In the genomic region with DNA sequence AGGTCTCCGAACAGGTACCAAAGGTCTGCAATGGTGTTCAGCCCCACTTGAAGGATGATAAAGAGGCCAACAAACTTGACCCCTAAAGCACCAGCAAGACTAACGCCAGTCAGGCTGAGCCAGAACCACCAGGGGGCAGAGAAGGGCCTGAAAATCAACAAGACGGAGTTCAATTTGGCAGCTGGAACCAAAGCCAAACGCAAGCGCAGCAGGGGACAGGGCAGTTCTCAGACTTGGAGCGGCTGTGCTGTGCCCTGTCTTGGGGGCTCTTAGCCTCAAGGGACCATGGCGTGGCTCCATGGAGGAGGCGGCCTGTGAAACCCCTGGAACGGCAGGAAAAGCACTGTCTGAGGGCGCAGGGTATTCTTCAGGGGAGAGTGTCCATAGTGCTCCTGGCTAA, we compare ENCODE assay signal across 8 cellular contexts. TPM values are rescaled to one million over a fixed set of nuclear protein-coding genes. Genes with fewer than 3 reads are reported as not detected.
A peak's percentile ranks its signal among the peaks of the same experiment; 100 is the strongest.
DNase-seq lines count a peak whose midpoint lies in the region; ATAC-seq and TF ChIP-seq lines count a peak whose summit lies in the region.

No MANE protein-coding gene starts in this region.

- H3K4me2 ChIP-seq in OCI-LY3 (ENCODE audit: low read length) = no peak overlapping the region

- POLR2A ChIA-PET in Caco-2 (lab: Charles Lee) = interaction anchor here (1.0 kb wide), 1 partner anchor 15 kb away, joined by 11 read pairs; no protein-coding TSS in a partner anchor

- no peaks in the 10 kb centered on the region for H3K36me3 ChIP-seq in Caco-2 (ENCODE audit: control insufficient read depth, insufficient read depth, low read length)
- H3K36me3 ChIP-seq in OCI-LY3 (replicated peaks; ENCODE audit: low read depth, low read length) = no peaks in the 10 kb centered on the region

- no peak overlapping the region for H3K4me3 Mint-ChIP-seq in Caco-2 (ENCODE audit: unreplicated experiment)
- no peak overlapping the region for H3K4me3 Mint-ChIP-seq in activated T-helper 2 cell treated with anti-CD3 and anti-CD28 coated beads, Interferon-gamma antibody, Interleukin-2, Interleukin-4, amounts not matched to agents 10 μg/mL and 5 μg/mL and 100 μg/mL, durations not matched to agents 14 hours and 24 hours and 36 hours (ENCODE audit: low read depth)
- no peak overlapping the region for H3K4me3 Mint-ChIP-seq in type B pancreatic cell

- H2AFZ ChIP-seq in OCI-LY3 (ENCODE audit: low read depth, low read length) = no peak overlapping the region

- no TSS peak for BruUV-seq in Caco-2 (replicated peaks; lab: Mats Ljungman, UMichigan)

- TF ChIP-seq CTCF in Caco-2 (IDR thresholded peaks at IDR 0.05; ENCODE audit: insufficient read depth in 1 of 2, low read depth in 1 of 2, low read length in 1 of 2, severe bottlenecking in 1 of 2, unreplicated experiment in 1 of 2) (peak; percentile 84 to 90), OCI-LY3 (IDR thresholded peaks at IDR 0.05; ENCODE audit: low read depth, low read length) (peak; percentile 90), foreskin keratinocyte (conservative IDR thresholded peaks at IDR 0.05) (peak; percentile 81), type B pancreatic cell (conservative IDR thresholded peaks at IDR 0.05) (peak; percentile 86)

- CTCF ChIA-PET in Caco-2 (lab: Charles Lee) = interaction anchor here (1.0 to 5.1 kb wide), 5 partner anchors 10 to 108 kb away, joined by 3 to 66 read pairs (median 5); partner anchors contain the start of genes GSTZ1 and POMT2

- DNase-seq in Caco-2 (peak; percentile 81 to 82), foreskin keratinocyte (peak in 1 of 2 donors; percentile 44), nucleus accumbens (lab: John Stamatoyannopoulos, UW) (peak in 55 of 56 donors; percentile 18 to 94 (median 80)), type B pancreatic cell (ENCODE audit: extremely low spot score, unreplicated experiment) (no peak)
- peak; percentile 43 for DNase-seq in activated T-helper 2 cell treated with anti-CD3 and anti-CD28 coated beads, Interferon-gamma antibody, Interleukin-2, Interleukin-4, amounts not matched to agents 10 μg/mL and 5 μg/mL and 100 μg/mL, durations not matched to agents 14 hours and 24 hours and 36 hours (ENCODE audit: low spot score)

- no peak overlapping the region for H3K27ac Mint-ChIP-seq in Caco-2 (ENCODE audit: unreplicated experiment)
- H3K27ac Mint-ChIP-seq in activated T-helper 2 cell treated with anti-CD3 and anti-CD28 coated beads, Interferon-gamma antibody, Interleukin-2, Interleukin-4, amounts not matched to agents 10 μg/mL and 5 μg/mL and 100 μg/mL, durations not matched to agents 14 hours and 24 hours and 36 hours = no peak overlapping the region
- no peak overlapping the region for H3K27ac Mint-ChIP-seq in type B pancreatic cell

- H3K4me1 Mint-ChIP-seq in Caco-2 (ENCODE audit: low read depth, unreplicated experiment) (peaks cover 18% of the 10 kb centered on the region), type B pancreatic cell (ENCODE audit: unreplicated experiment) (peaks cover 6% of the 10 kb centered on the region)
- H3K4me1 Mint-ChIP-seq in activated T-helper 2 cell treated with anti-CD3 and anti-CD28 coated beads, Interferon-gamma antibody, Interleukin-2, Interleukin-4, amounts not matched to agents 10 μg/mL and 5 μg/mL and 100 μg/mL, durations not matched to agents 14 hours and 24 hours and 36 hours (ENCODE audit: low read depth) = peaks cover 25% of the 10 kb centered on the region

- no peaks in the 10 kb centered on the region for H3K79me2 ChIP-seq in OCI-LY3 (ENCODE audit: low read length)

- intact Hi-C loops in Caco-2 (cut with micrococcal nuclease; ENCODE audit: unreplicated experiment) = loop anchor here (1.0 kb wide), 2 partner anchors 15 to 250 kb away; no protein-coding TSS in a partner anchor
- intact Hi-C loops in activated T-helper 2 cell treated with anti-CD3 and anti-CD28 coated beads, Interferon-gamma antibody, Interleukin-2, Interleukin-4, amounts not matched to agents 10 μg/mL and 5 μg/mL and 100 μg/mL, durations not matched to agents 14 hours and 24 hours and 36 hours (cut with micrococcal nuclease) = loop anchor here (5.0 to 10.0 kb wide), 7 partner anchors 76 to 339 kb away; partner anchors contain the start of genes AHSA1, IRF2BPL, SAMD15 and SPTLC2

- H3K9me3 Mint-ChIP-seq in Caco-2 (ENCODE audit: unreplicated experiment) = no peaks in the 10 kb centered on the region
- no peaks in the 10 kb centered on the region for H3K9me3 Mint-ChIP-seq in activated T-helper 2 cell treated with anti-CD3 and anti-CD28 coated beads, Interferon-gamma antibody, Interleukin-2, Interleukin-4, amounts not matched to agents 10 μg/mL and 5 μg/mL and 100 μg/mL, durations not matched to agents 14 hours and 24 hours and 36 hours
- no peaks in the 10 kb centered on the region for H3K9me3 Mint-ChIP-seq in type B pancreatic cell

- no peaks in the 10 kb centered on the region for H4K20me1 ChIP-seq in OCI-LY3 (ENCODE audit: insufficient read depth, low read length)

- H3K36me3 Mint-ChIP-seq in Caco-2 (ENCODE audit: insufficient read depth, unreplicated experiment) = peaks cover 15% of the 10 kb centered on the region
- H3K36me3 Mint-ChIP-seq in activated T-helper 2 cell treated with anti-CD3 and anti-CD28 coated beads, Interferon-gamma antibody, Interleukin-2, Interleukin-4, amounts not matched to agents 10 μg/mL and 5 μg/mL and 100 μg/mL, durations not matched to agents 14 hours and 24 hours and 36 hours (ENCODE audit: low read depth) = peaks cover 6% of the 10 kb centered on the region
- H3K36me3 Mint-ChIP-seq in type B pancreatic cell = peaks cover 5% of the 10 kb centered on the region

- H3K9ac ChIP-seq in OCI-LY3 (ENCODE audit: low read length) = no peak overlapping the region

- ATAC-seq in HG02678 (IDR thresholded peaks at IDR 0.05; ENCODE audit: unreplicated experiment) (peak; percentile 59), foreskin keratinocyte (peak; percentile 15), GM21381 (IDR thresholded peaks at IDR 0.05; ENCODE audit: unreplicated experiment) (no peak)

- H3K9me3 ChIP-seq in Caco-2 = no peaks in the 10 kb centered on the region
- no peaks in the 10 kb centered on the region for H3K9me3 ChIP-seq in OCI-LY3 (ENCODE audit: insufficient read depth, low read length)

- H3K27me3 ChIP-seq in Caco-2 (replicated peaks; ENCODE audit: control insufficient read depth, insufficient read depth, low read length) (no peaks in the 10 kb centered on the region), OCI-LY3 (ENCODE audit: low read depth, low read length) (no peaks in the 10 kb centered on the region), foreskin keratinocyte (no peaks in the 10 kb centered on the region)

- H3K27ac ChIP-seq in OCI-LY3 (ENCODE audit: low read length) (no peak overlapping the region), foreskin keratinocyte (no peak overlapping the region)

- H3K4me3 ChIP-seq in Caco-2 (ENCODE audit: low read depth, low read length) (no peak overlapping the region), OCI-LY3 (ENCODE audit: low read length) (no peak overlapping the region)

- H3K27me3 Mint-ChIP-seq in Caco-2 (ENCODE audit: insufficient read depth, unreplicated experiment) = no peaks in the 10 kb centered on the region
- peaks cover 1% of the 10 kb centered on the region for H3K27me3 Mint-ChIP-seq in activated T-helper 2 cell treated with anti-CD3 and anti-CD28 coated beads, Interferon-gamma antibody, Interleukin-2, Interleukin-4, amounts not matched to agents 10 μg/mL and 5 μg/mL and 100 μg/mL, durations not matched to agents 14 hours and 24 hours and 36 hours (ENCODE audit: low read depth)
- H3K27me3 Mint-ChIP-seq in type B pancreatic cell = no peaks in the 10 kb centered on the region

- H3K4me1 ChIP-seq in Caco-2 (peaks cover 21% of the 10 kb centered on the region; the same call in 1 of the 2 replicates), OCI-LY3 (ENCODE audit: low read length) (no peaks in the 10 kb centered on the region), foreskin keratinocyte (peaks cover 22% of the 10 kb centered on the region)

RNA-seq across cellular contexts. Expression of gene POMT2, which starts 19.6 kb away (rescaled TPM):
- total RNA-seq in Caco-2 (2022) = 30.4 and 36.9 TPM in 2 replicates
- 23.4 and 27.7 TPM in 2 replicates for total RNA-seq in activated T-helper 2 cell treated with anti-CD3 and anti-CD28 coated beads, Interferon-gamma antibody, Interleukin-2, Interleukin-4, amounts not matched to agents 10 μg/mL and 5 μg/mL and 100 μg/mL, durations not matched to agents 14 hours and 24 hours and 36 hours
- total RNA-seq in foreskin keratinocyte = 16.6 and 18.2 TPM in 2 replicates
- polyA plus RNA-seq in foreskin keratinocyte = 14.9 and 18.6 TPM in 2 replicates
- 45.4 and 51.5 TPM in 2 replicates for total RNA-seq in type B pancreatic cell (ENCODE audit: low replicate concordance)

RNA-seq across cellular contexts. Expression of gene GSTZ1, which starts 19.7 kb away (rescaled TPM):
- total RNA-seq in Caco-2 (2022) (16.9 and 17.0 TPM in 2 replicates), foreskin keratinocyte (17.1 and 18.5 TPM in 2 replicates), type B pancreatic cell (ENCODE audit: low replicate concordance) (16.0 and 18.9 TPM in 2 replicates)
- 11.7 and 12.6 TPM in 2 replicates for total RNA-seq in activated T-helper 2 cell treated with anti-CD3 and anti-CD28 coated beads, Interferon-gamma antibody, Interleukin-2, Interleukin-4, amounts not matched to agents 10 μg/mL and 5 μg/mL and 100 μg/mL, durations not matched to agents 14 hours and 24 hours and 36 hours
- 22.1 and 24.8 TPM in 2 replicates for polyA plus RNA-seq in foreskin keratinocyte

RNA-seq across cellular contexts. Expression of gene NGB, which starts 30.1 kb away (rescaled TPM):
- total RNA-seq in Caco-2 (2022) (not detected in 2 replicates), foreskin keratinocyte (not detected in 2 replicates), type B pancreatic cell (ENCODE audit: low replicate concordance) (not detected in 2 replicates)
- total RNA-seq in activated T-helper 2 cell treated with anti-CD3 and anti-CD28 coated beads, Interferon-gamma antibody, Interleukin-2, Interleukin-4, amounts not matched to agents 10 μg/mL and 5 μg/mL and 100 μg/mL, durations not matched to agents 14 hours and 24 hours and 36 hours = not detected in 2 replicates
- not detected in 2 replicates for polyA plus RNA-seq in foreskin keratinocyte
